In the genomic region with DNA sequence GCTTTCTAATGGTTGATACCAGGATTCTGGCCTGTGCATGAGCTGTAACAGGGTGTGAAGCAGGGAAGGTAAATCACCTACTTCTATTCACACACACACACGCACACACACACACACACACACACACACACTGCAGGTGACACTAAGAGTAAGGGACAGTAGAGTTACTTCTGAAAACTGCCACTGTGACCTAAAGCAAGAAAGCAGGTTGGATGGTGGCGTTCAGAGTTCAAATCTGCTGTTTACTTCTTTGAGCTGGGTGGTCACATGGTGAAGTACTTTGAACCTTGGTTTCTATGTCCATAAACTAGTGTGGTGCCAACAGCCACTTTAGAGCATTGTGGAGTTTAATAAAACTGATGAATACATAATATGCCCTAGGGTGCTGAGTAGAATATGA, we compare ENCODE assay signal across 1 cellular context.
TF ChIP-seq lines count a peak whose summit lies in the region.

No MANE protein-coding gene starts in this region.

TF ChIP-seq in HepG2, 621 proteins besides CTCF, POLR2A, EP300 and RAD21 (continued from another document and continues in another):
- TF ChIP-seq KDM5B (CRISPR knock-in tag; IDR thresholded peaks at IDR 0.05; ENCODE audit: borderline replicate concordance) (no peak), ZC3H4 (CRISPR knock-in tag; IDR thresholded peaks at IDR 0.05; ENCODE audit: borderline replicate concordance) (no peak), RBM22 (optimal IDR thresholded peaks at IDR 0.05; ENCODE audit: low read length) (no peak), MTA3 (CRISPR knock-in tag; IDR thresholded peaks at IDR 0.05) (no peak), TOE1 (CRISPR knock-in tag; IDR thresholded peaks at IDR 0.05) (no peak), ZNF569 (CRISPR knock-in tag; IDR thresholded peaks at IDR 0.05; ENCODE audit: borderline replicate concordance) (no peak), NAIF1 (CRISPR knock-in tag; IDR thresholded peaks at IDR 0.05; ENCODE audit: borderline replicate concordance) (no peak), REPIN1 (CRISPR knock-in tag; IDR thresholded peaks at IDR 0.05; ENCODE audit: borderline replicate concordance, low read depth) (no peak), ZNF709 (CRISPR knock-in tag; IDR thresholded peaks at IDR 0.05) (0 out of 2 replicates have a peak, but pooled peaks have one; percentile 21), NRL (CRISPR knock-in tag; IDR thresholded peaks at IDR 0.05; ENCODE audit: borderline replicate concordance) (no peak), ZNF788 (CRISPR knock-in tag; IDR thresholded peaks at IDR 0.05; ENCODE audit: borderline replicate concordance) (peak; percentile 30; the same call in 1 of the 2 replicates), CBFB (CRISPR knock-in tag; IDR thresholded peaks at IDR 0.05) (no peak), MIXL1 (CRISPR knock-in tag; IDR thresholded peaks at IDR 0.05) (no peak), GTF3A (CRISPR knock-in tag; conservative IDR thresholded peaks at IDR 0.05) (no peak), BCL6 (CRISPR knock-in tag; IDR thresholded peaks at IDR 0.05) (no peak), KLF15 (CRISPR knock-in tag; IDR thresholded peaks at IDR 0.05; ENCODE audit: borderline replicate concordance) (no peak), ZNF121 (CRISPR knock-in tag; IDR thresholded peaks at IDR 0.05) (no peak), NFE2L1 (CRISPR knock-in tag; IDR thresholded peaks at IDR 0.05; ENCODE audit: borderline replicate concordance) (no peak), JUN (CRISPR knock-in tag; IDR thresholded peaks at IDR 0.05) (no peak), ZNF143 (CRISPR knock-in tag; IDR thresholded peaks at IDR 0.05) (no peak), POGZ (CRISPR knock-in tag; IDR thresholded peaks at IDR 0.05) (peak; percentile 88), ZSCAN12 (CRISPR knock-in tag; IDR thresholded peaks at IDR 0.05) (no peak), CEBPB (IDR thresholded peaks at IDR 0.05; ENCODE audit: borderline replicate concordance, low read depth, low read length) (no peak), MTA1 (CRISPR knock-in tag; IDR thresholded peaks at IDR 0.05; ENCODE audit: borderline replicate concordance) (no peak), EED (CRISPR knock-in tag; IDR thresholded peaks at IDR 0.05) (no peak), SIX4 (CRISPR knock-in tag; IDR thresholded peaks at IDR 0.05) (no peak), ARHGAP35 (CRISPR knock-in tag; IDR thresholded peaks at IDR 0.05; ENCODE audit: borderline replicate concordance) (no peak), HNF4G (IDR thresholded peaks at IDR 0.05; ENCODE audit: borderline replicate concordance, low read depth, low read length) (peak; percentile 70), HNF4G (CRISPR knock-in tag; IDR thresholded peaks at IDR 0.05; ENCODE audit: borderline replicate concordance, low read depth) (peak; percentile 62; the same call in 1 of the 2 replicates), ZNF343 (CRISPR knock-in tag; IDR thresholded peaks at IDR 0.05) (no peak), GATAD1 (CRISPR knock-in tag; IDR thresholded peaks at IDR 0.05) (no peak)
- TF ChIP-seq, protein P1, sequence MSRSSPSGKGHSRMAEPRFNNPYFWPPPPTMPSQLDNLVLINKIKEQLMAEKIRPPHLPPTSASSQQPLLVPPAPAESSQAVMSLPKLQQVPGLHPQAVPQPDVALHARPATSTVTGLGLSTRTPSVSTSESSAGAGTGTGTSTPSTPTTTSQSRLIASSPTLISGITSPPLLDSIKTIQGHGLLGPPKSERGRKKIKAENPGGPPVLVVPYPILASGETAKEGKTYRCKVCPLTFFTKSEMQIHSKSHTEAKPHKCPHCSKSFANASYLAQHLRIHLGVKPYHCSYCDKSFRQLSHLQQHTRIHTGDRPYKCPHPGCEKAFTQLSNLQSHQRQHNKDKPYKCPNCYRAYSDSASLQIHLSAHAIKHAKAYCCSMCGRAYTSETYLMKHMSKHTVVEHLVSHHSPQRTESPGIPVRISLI (CRISPR knock-in tag; IDR thresholded peaks at IDR 0.05; ENCODE audit: borderline replicate concordance): peak; percentile 52; the same call in 1 of the 2 replicates
- TF ChIP-seq, protein P2, sequence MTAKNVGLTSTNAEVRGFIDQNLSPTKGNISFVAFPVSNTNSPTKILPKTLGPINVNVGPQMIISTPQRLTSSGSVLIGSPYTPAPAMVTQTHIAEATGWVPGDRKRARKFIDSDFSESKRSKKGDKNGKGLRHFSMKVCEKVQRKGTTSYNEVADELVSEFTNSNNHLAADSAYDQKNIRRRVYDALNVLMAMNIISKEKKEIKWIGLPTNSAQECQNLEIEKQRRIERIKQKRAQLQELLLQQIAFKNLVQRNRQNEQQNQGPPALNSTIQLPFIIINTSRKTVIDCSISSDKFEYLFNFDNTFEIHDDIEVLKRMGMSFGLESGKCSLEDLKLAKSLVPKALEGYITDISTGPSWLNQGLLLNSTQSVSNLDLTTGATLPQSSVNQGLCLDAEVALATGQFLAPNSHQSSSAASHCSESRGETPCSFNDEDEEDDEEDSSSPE (CRISPR knock-in tag; IDR thresholded peaks at IDR 0.05): no peak
- TF ChIP-seq, protein P3, sequence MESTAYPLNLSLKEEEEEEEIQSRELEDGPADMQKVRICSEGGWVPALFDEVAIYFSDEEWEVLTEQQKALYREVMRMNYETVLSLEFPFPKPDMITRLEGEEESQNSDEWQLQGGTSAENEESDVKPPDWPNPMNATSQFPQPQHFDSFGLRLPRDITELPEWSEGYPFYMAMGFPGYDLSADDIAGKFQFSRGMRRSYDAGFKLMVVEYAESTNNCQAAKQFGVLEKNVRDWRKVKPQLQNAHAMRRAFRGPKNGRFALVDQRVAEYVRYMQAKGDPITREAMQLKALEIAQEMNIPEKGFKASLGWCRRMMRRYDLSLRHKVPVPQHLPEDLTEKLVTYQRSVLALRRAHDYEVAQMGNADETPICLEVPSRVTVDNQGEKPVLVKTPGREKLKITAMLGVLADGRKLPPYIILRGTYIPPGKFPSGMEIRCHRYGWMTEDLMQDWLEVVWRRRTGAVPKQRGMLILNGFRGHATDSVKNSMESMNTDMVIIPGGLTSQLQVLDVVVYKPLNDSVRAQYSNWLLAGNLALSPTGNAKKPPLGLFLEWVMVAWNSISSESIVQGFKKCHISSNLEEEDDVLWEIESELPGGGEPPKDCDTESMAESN (CRISPR knock-in tag; conservative IDR thresholded peaks at IDR 0.05): 0 out of 2 replicates have a peak, but pooled peaks have one; percentile 29
- TF ChIP-seq, protein P4, sequence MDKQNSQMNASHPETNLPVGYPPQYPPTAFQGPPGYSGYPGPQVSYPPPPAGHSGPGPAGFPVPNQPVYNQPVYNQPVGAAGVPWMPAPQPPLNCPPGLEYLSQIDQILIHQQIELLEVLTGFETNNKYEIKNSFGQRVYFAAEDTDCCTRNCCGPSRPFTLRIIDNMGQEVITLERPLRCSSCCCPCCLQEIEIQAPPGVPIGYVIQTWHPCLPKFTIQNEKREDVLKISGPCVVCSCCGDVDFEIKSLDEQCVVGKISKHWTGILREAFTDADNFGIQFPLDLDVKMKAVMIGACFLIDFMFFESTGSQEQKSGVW (CRISPR knock-in tag; IDR thresholded peaks at IDR 0.05; ENCODE audit: borderline replicate concordance): no peak
- TF ChIP-seq, protein P5, sequence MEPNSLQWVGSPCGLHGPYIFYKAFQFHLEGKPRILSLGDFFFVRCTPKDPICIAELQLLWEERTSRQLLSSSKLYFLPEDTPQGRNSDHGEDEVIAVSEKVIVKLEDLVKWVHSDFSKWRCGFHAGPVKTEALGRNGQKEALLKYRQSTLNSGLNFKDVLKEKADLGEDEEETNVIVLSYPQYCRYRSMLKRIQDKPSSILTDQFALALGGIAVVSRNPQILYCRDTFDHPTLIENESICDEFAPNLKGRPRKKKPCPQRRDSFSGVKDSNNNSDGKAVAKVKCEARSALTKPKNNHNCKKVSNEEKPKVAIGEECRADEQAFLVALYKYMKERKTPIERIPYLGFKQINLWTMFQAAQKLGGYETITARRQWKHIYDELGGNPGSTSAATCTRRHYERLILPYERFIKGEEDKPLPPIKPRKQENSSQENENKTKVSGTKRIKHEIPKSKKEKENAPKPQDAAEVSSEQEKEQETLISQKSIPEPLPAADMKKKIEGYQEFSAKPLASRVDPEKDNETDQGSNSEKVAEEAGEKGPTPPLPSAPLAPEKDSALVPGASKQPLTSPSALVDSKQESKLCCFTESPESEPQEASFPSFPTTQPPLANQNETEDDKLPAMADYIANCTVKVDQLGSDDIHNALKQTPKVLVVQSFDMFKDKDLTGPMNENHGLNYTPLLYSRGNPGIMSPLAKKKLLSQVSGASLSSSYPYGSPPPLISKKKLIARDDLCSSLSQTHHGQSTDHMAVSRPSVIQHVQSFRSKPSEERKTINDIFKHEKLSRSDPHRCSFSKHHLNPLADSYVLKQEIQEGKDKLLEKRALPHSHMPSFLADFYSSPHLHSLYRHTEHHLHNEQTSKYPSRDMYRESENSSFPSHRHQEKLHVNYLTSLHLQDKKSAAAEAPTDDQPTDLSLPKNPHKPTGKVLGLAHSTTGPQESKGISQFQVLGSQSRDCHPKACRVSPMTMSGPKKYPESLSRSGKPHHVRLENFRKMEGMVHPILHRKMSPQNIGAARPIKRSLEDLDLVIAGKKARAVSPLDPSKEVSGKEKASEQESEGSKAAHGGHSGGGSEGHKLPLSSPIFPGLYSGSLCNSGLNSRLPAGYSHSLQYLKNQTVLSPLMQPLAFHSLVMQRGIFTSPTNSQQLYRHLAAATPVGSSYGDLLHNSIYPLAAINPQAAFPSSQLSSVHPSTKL (CRISPR knock-in tag; IDR thresholded peaks at IDR 0.05): peak; percentile 49
- TF ChIP-seq, protein P6, sequence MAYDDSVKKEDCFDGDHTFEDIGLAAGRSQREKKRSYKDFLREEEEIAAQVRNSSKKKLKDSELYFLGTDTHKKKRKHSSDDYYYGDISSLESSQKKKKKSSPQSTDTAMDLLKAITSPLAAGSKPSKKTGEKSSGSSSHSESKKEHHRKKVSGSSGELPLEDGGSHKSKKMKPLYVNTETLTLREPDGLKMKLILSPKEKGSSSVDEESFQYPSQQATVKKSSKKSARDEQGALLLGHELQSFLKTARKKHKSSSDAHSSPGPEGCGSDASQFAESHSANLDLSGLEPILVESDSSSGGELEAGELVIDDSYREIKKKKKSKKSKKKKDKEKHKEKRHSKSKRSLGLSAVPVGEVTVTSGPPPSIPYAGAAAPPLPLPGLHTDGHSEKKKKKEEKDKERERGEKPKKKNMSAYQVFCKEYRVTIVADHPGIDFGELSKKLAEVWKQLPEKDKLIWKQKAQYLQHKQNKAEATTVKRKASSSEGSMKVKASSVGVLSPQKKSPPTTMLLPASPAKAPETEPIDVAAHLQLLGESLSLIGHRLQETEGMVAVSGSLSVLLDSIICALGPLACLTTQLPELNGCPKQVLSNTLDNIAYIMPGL (CRISPR knock-in tag; IDR thresholded peaks at IDR 0.05; ENCODE audit: borderline replicate concordance in 1 of 2, low read depth in 1 of 2): 0 out of 4 replicates have a peak, but pooled peaks have one; percentile 19 to 37
- TF ChIP-seq, protein P7, sequence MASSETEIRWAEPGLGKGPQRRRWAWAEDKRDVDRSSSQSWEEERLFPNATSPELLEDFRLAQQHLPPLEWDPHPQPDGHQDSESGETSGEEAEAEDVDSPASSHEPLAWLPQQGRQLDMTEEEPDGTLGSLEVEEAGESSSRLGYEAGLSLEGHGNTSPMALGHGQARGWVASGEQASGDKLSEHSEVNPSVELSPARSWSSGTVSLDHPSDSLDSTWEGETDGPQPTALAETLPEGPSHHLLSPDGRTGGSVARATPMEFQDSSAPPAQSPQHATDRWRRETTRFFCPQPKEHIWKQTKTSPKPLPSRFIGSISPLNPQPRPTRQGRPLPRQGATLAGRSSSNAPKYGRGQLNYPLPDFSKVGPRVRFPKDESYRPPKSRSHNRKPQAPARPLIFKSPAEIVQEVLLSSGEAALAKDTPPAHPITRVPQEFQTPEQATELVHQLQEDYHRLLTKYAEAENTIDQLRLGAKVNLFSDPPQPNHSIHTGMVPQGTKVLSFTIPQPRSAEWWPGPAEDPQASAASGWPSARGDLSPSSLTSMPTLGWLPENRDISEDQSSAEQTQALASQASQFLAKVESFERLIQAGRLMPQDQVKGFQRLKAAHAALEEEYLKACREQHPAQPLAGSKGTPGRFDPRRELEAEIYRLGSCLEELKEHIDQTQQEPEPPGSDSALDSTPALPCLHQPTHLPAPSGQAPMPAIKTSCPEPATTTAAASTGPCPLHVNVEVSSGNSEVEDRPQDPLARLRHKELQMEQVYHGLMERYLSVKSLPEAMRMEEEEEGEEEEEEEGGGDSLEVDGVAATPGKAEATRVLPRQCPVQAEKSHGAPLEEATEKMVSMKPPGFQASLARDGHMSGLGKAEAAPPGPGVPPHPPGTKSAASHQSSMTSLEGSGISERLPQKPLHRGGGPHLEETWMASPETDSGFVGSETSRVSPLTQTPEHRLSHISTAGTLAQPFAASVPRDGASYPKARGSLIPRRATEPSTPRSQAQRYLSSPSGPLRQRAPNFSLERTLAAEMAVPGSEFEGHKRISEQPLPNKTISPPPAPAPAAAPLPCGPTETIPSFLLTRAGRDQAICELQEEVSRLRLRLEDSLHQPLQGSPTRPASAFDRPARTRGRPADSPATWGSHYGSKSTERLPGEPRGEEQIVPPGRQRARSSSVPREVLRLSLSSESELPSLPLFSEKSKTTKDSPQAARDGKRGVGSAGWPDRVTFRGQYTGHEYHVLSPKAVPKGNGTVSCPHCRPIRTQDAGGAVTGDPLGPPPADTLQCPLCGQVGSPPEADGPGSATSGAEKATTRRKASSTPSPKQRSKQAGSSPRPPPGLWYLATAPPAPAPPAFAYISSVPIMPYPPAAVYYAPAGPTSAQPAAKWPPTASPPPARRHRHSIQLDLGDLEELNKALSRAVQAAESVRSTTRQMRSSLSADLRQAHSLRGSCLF (CRISPR knock-in tag; IDR thresholded peaks at IDR 0.05; ENCODE audit: borderline replicate concordance): no peak
- TF ChIP-seq, protein P8, sequence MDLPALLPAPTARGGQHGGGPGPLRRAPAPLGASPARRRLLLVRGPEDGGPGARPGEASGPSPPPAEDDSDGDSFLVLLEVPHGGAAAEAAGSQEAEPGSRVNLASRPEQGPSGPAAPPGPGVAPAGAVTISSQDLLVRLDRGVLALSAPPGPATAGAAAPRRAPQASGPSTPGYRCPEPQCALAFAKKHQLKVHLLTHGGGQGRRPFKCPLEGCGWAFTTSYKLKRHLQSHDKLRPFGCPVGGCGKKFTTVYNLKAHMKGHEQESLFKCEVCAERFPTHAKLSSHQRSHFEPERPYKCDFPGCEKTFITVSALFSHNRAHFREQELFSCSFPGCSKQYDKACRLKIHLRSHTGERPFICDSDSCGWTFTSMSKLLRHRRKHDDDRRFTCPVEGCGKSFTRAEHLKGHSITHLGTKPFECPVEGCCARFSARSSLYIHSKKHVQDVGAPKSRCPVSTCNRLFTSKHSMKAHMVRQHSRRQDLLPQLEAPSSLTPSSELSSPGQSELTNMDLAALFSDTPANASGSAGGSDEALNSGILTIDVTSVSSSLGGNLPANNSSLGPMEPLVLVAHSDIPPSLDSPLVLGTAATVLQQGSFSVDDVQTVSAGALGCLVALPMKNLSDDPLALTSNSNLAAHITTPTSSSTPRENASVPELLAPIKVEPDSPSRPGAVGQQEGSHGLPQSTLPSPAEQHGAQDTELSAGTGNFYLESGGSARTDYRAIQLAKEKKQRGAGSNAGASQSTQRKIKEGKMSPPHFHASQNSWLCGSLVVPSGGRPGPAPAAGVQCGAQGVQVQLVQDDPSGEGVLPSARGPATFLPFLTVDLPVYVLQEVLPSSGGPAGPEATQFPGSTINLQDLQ (CRISPR knock-in tag; IDR thresholded peaks at IDR 0.05): no peak
- TF ChIP-seq, protein P9, sequence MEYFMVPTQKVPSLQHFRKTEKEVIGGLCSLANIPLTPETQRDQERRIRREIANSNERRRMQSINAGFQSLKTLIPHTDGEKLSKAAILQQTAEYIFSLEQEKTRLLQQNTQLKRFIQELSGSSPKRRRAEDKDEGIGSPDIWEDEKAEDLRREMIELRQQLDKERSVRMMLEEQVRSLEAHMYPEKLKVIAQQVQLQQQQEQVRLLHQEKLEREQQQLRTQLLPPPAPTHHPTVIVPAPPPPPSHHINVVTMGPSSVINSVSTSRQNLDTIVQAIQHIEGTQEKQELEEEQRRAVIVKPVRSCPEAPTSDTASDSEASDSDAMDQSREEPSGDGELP (IDR thresholded peaks at IDR 0.05; ENCODE audit: borderline replicate concordance, low read depth): no peak
